ENCODE assay signal across 10 cellular contexts in genomic region chr18:46264255-46264654, GRCh38.
A peak's percentile ranks its signal among the peaks of the same experiment; 100 is the strongest.
DNase-seq lines count a peak whose midpoint lies in the region; ATAC-seq, FAIRE-seq and TF ChIP-seq lines count a peak whose summit lies in the region.
"Had no signal": no experiment of that assay in that cellular context is flagged by ENCODE, and none has a peak within 500 bp of the region (broad histone marks: within the 10 kb centered on the region; RNA-seq: fewer than 3 reads in every experiment).

No MANE protein-coding gene starts in this region.

- no peak overlapping the region for H3K23ac ChIP-seq in H1 (ENCODE audit: insufficient read length)
- no peak overlapping the region for H3K23ac ChIP-seq in trophoblast cell (ENCODE audit: low read length)

- H3K4me1 ChIP-seq in H1 (replicated peaks in 1 of 4; ENCODE audit: control insufficient read depth in 3 of 4, insufficient read depth in 4 of 4, low read length in 3 of 4) (peaks cover 11 to 50% (median 35%) of the 10 kb centered on the region in 4 experiments), trophoblast cell (ENCODE audit: control insufficient read depth in 1 of 2, insufficient read depth in 2 of 2, low read length in 2 of 2) (peaks cover 6 to 17% of the 10 kb centered on the region in 2 experiments)

- FAIRE-seq in H1 (lab: Jason Lieb, UNC) = peak; percentile 89

- H3K56ac ChIP-seq in H1 (replicated peaks; ENCODE audit: insufficient read length, low read depth, low read length) = no peak overlapping the region

- H2BK12ac ChIP-seq in H1 (ENCODE audit: low read depth, low read length) (no peak overlapping the region; the same call in 1 of the 2 replicates), trophoblast cell (ENCODE audit: low read length) (no peak overlapping the region)

- H3K4me2 ChIP-seq in H1 (ENCODE audit: insufficient read depth in 1 of 2, low read depth in 2 of 2, low read length in 2 of 2) (peak overlapping the region; percentile 51 to 78), trophoblast cell (ENCODE audit: low read length) (no peak overlapping the region)

- H3K18ac ChIP-seq in H1 (ENCODE audit: extremely low read depth, low read length) (no peak overlapping the region), trophoblast cell (ENCODE audit: low read length) (no peak overlapping the region)

- H3K14ac ChIP-seq in H1 (ENCODE audit: insufficient read length) (no peak overlapping the region), trophoblast cell (ENCODE audit: low read length) (no peak overlapping the region)

- no peak overlapping the region for H4K8ac ChIP-seq in H1 (ENCODE audit: extremely low read depth, insufficient read depth, low read length)
- no peak overlapping the region for H4K8ac ChIP-seq in trophoblast cell (ENCODE audit: low read depth, low read length)

- no peak overlapping the region for H2BK5ac ChIP-seq in H1 (ENCODE audit: low read depth, low read length)
- no peak overlapping the region for H2BK5ac ChIP-seq in trophoblast cell (ENCODE audit: low read depth, low read length, poor library complexity)

- H3K4ac ChIP-seq in H1 (replicated peaks; ENCODE audit: insufficient read length, low read depth, low read length) = no peak overlapping the region
- H3K4ac ChIP-seq in trophoblast cell (ENCODE audit: low read depth, low read length) = no peak overlapping the region

- TF ChIP-seq CTCF in H1 (IDR thresholded peaks at IDR 0.05; ENCODE audit: control extremely low read depth in 1 of 3, insufficient read depth in 1 of 3, low read depth in 1 of 3, low read length in 3 of 3) = no peak

- H4K5ac ChIP-seq in H1 (ENCODE audit: insufficient read length, low read depth, low read length) = no peak overlapping the region

- no peak overlapping the region for H2BK120ac ChIP-seq in H1 (replicated peaks; ENCODE audit: low read depth, low read length)
- no peak overlapping the region for H2BK120ac ChIP-seq in trophoblast cell (ENCODE audit: insufficient read depth, low read length, poor library complexity)

- no peak for TF ChIP-seq RAD21 in H1 (IDR thresholded peaks at IDR 0.05 in 1 of 2, conservative IDR thresholded peaks at IDR 0.05 in 1 of 2; ENCODE audit: low read depth in 2 of 2, low read length in 2 of 2)

- H3K27ac ChIP-seq in H1 (ENCODE audit: low read depth, low read length) = peak overlapping the region; percentile 24; the same call in 1 of the 2 replicates
- H3K27ac ChIP-seq in trophoblast cell (ENCODE audit: low read depth, low read length) = no peak overlapping the region

- H3K4me3 ChIP-seq in H1 (ENCODE audit: extremely low read depth in 1 of 4, insufficient read depth in 2 of 4, low read depth in 3 of 4, low read length in 4 of 4) (peak overlapping the region in 1 of 4 experiments; percentile 23; a peak in 1 of 8 replicates), trophoblast cell (ENCODE audit: low read depth, low read length) (no peak overlapping the region)

- H3K9me3 ChIP-seq in H1 (ENCODE audit: insufficient read depth in 2 of 2, low read depth in 1 of 2, low read length in 1 of 2) (no peaks in the 10 kb centered on the region), trophoblast cell (ENCODE audit: insufficient read depth, low read depth, low read length) (no peaks in the 10 kb centered on the region)

- no peak overlapping the region for H2BK15ac ChIP-seq in H1 (ENCODE audit: low read length)

- ATAC-seq in GM21447 (IDR thresholded peaks at IDR 0.05; ENCODE audit: unreplicated experiment) = no peak
- no peak for ATAC-seq in GM21423 (IDR thresholded peaks at IDR 0.05; ENCODE audit: unreplicated experiment)

- H2AFZ ChIP-seq in H1 (ENCODE audit: low read length) = no peak overlapping the region
- no peak overlapping the region for H2AFZ ChIP-seq in trophoblast cell (ENCODE audit: insufficient read depth, low read length, poor library complexity)

- WGBS in H1 (ENCODE audit: extremely low coverage in 1 of 2, insufficient coverage in 1 of 2, insufficient read length in 1 of 2, insufficient replicate concordance in 2 of 2, low coverage in 1 of 2, low lambda C conversion rate in 2 of 2, missing lambda C conversion rate in 1 of 2), 2 experiments = 26% methylated on average over 1 of the region's 1 CpG; no CpG with 5 or more reads in 1 of the 2 experiments
- WGBS in trophoblast cell (ENCODE audit: extremely low coverage, insufficient coverage, insufficient read length) = no CpG with 5 or more reads among the region's 1 CpG

- TF ChIP-seq POLR2A in H1 (IDR thresholded peaks at IDR 0.05; ENCODE audit: control extremely low read depth in 1 of 2, low read depth in 2 of 2, low read length in 2 of 2) = no peak

- H4K91ac ChIP-seq in H1 (replicated peaks; ENCODE audit: insufficient read length, low read length) = no peak overlapping the region
- no peak overlapping the region for H4K91ac ChIP-seq in trophoblast cell (ENCODE audit: low read depth, low read length)

- peak in 1 of 2 experiments; percentile 87; a peak in 1 of 3 replicates for TF ChIP-seq EP300 in H1 (IDR thresholded peaks at IDR 0.05; ENCODE audit: borderline replicate concordance in 1 of 2, low read depth in 2 of 2, low read length in 2 of 2)

- POLR2A ChIA-PET in H1 (lab: Charles Lee; ENCODE audit: partially characterized antibody) = interaction anchor here (0.7 kb wide), 1 partner anchor 144 kb away, joined by 3 read pairs; no protein-coding TSS in a partner anchor

- peak; percentile 22 to 26 for DNase-seq in NCI-H2081 (lab: John Stamatoyannopoulos, UW)
- no peak for DNase-seq in NCI-H2081 treated with DMSO at 0.1 percent for 48 hours (lab: John Stamatoyannopoulos, UW)
- DNase-seq in NCI-H2029 (lab: John Stamatoyannopoulos, UW) = peak; percentile 31
- DNase-seq in H1 (ENCODE audit: low read depth in 1 of 2, low spot score in 2 of 2) = no peak
- peak; percentile 77 to 94 for DNase-seq in trophoblast cell
- no peak for DNase-seq in stimulated activated CD4-positive, alpha-beta T cell treated with anti-CD3 and anti-CD28 coated beads, Interleukin-4, amount 100 ng/mL, for 24 hours
- DNase-seq: ACHN; stimulated activated CD4-positive, alpha-beta T cell treated with anti-CD3 and anti-CD28 coated beads, Interleukin-15, amount 100 ng/mL, for 24 hours had no signal

- H3K27me3 ChIP-seq in H1 (replicated peaks in 1 of 4; ENCODE audit: control insufficient read depth in 3 of 4, extremely low read depth in 1 of 4, insufficient read depth in 3 of 4, low read length in 3 of 4) (no peaks in the 10 kb centered on the region), trophoblast cell (ENCODE audit: insufficient read depth, low read length) (no peaks in the 10 kb centered on the region)

- H3K23me2 ChIP-seq in H1 (ENCODE audit: low read depth, low read length) = no peaks in the 10 kb centered on the region

- H2BK20ac ChIP-seq in H1 (ENCODE audit: low read length) = no peak overlapping the region

- no peaks in the 10 kb centered on the region for H4K20me1 ChIP-seq in H1 (replicated peaks in 1 of 2; ENCODE audit: control insufficient read depth in 1 of 2, insufficient read depth in 2 of 2, low read length in 2 of 2)

- no peaks in the 10 kb centered on the region for H3K79me1 ChIP-seq in H1 (ENCODE audit: low read depth, low read length)
- peaks cover 8% of the 10 kb centered on the region for H3K79me1 ChIP-seq in trophoblast cell (ENCODE audit: low read length)

- no peak overlapping the region for H3K9ac ChIP-seq in H1 (replicated peaks in 1 of 4; ENCODE audit: extremely low read depth in 1 of 4, low read depth in 3 of 4, low read length in 3 of 4)
- H3K9ac ChIP-seq in trophoblast cell (ENCODE audit: low read length) = no peak overlapping the region

- H3K36me3 ChIP-seq in H1 (ENCODE audit: control insufficient read depth in 2 of 4, insufficient read depth in 4 of 4, low read length in 3 of 4) (peaks cover 0 to 8% (median 0%) of the 10 kb centered on the region in 4 experiments; a peak in 2 of 8 replicates), trophoblast cell (ENCODE audit: control insufficient read depth in 1 of 2, insufficient read depth in 2 of 2, low read length in 2 of 2) (peaks cover 2% of the 10 kb centered on the region in 2 experiments)

- peaks cover 0 to 4% of the 10 kb centered on the region in 2 experiments; a peak in 1 of 4 replicates for H3K79me2 ChIP-seq in H1 (ENCODE audit: control insufficient read depth in 1 of 2, insufficient read depth in 2 of 2, low read length in 2 of 2)
- no peaks in the 10 kb centered on the region for H3K79me2 ChIP-seq in trophoblast cell (ENCODE audit: control insufficient read depth, insufficient read depth, low read length, poor library complexity)

- CTCF ChIA-PET in H1 (lab: Charles Lee; ENCODE audit: partially characterized antibody) = interaction anchor here (0.6 to 2.0 kb wide), 4 partner anchors 16 to 122 kb away, joined by 3 to 13 read pairs (median 4); no protein-coding TSS in a partner anchor

- H2AK5ac ChIP-seq in H1 (ENCODE audit: low read depth, low read length) (peak overlapping the region; percentile 76; the same call in 1 of the 2 replicates), trophoblast cell (ENCODE audit: low read length) (no peak overlapping the region)

- no peak overlapping the region for H4K12ac ChIP-seq in trophoblast cell (ENCODE audit: low read depth, low read length)

TF ChIP-seq in H1, 55 proteins besides CTCF, POLR2A, EP300 and RAD21 (continues in another document):
- TF ChIP-seq SP1 (IDR thresholded peaks at IDR 0.05; ENCODE audit: low read depth, low read length) (peak; percentile 63; the same call in 1 of the 2 replicates), HDAC2 (IDR thresholded peaks at IDR 0.05; ENCODE audit: borderline replicate concordance in 1 of 2, low read depth in 2 of 2, low read length in 2 of 2) (0 out of 4 replicates have a peak, but pooled peaks of 1 of the 2 experiments have one; percentile 34), NRF1 (IDR thresholded peaks at IDR 0.05; ENCODE audit: low read depth, low read length) (no peak), ASH2L (IDR thresholded peaks at IDR 0.05; ENCODE audit: low read length) (peak; percentile 8), RFX5 (IDR thresholded peaks at IDR 0.05; ENCODE audit: borderline replicate concordance, low read depth, low read length) (no peak), HDAC6 (IDR thresholded peaks at IDR 0.05; ENCODE audit: low read depth, low read length) (no peak), CEBPB (IDR thresholded peaks at IDR 0.05; ENCODE audit: low read depth, low read length) (peak; percentile 57), RNF2 (IDR thresholded peaks at IDR 0.05; ENCODE audit: borderline replicate concordance, low read depth, low read length, missing control alignments, poor library complexity, severe bottlenecking) (no peak), TBP (IDR thresholded peaks at IDR 0.05; ENCODE audit: low read depth, low read length) (0 out of 2 replicates have a peak, but pooled peaks have one; percentile 25), CBX8 (IDR thresholded peaks at IDR 0.05; ENCODE audit: borderline replicate concordance, low read depth, low read length) (no peak), MAFK (IDR thresholded peaks at IDR 0.05; ENCODE audit: low read depth, low read length) (no peak), JUN (IDR thresholded peaks at IDR 0.05; ENCODE audit: low read depth, low read length) (no peak), SIN3A (conservative IDR thresholded peaks at IDR 0.05 in 1 of 2, IDR thresholded peaks at IDR 0.05 in 1 of 2; ENCODE audit: low read depth in 1 of 2, low read length in 2 of 2) (no peak), FOSL1 (IDR thresholded peaks at IDR 0.05; ENCODE audit: insufficient read depth, low read depth, low read length) (no peak)

Comparison
In these comparisons a context has a peak if more than half of its experiments do, and no peak if none do; other contexts are left out.
1. DNase-seq: peak in NCI-H2081 (2 of 2), NCI-H2029 (single experiment) and trophoblast cell (2 of 2); none in NCI-H2081 treated with DMSO at 0.1 percent for 48 hours (single experiment), H1 (0 of 2) and stimulated activated CD4-positive, alpha-beta T cell treated with anti-CD3 and anti-CD28 coated beads, Interleukin-4, amount 100 ng/mL, for 24 hours (single experiment).